ENCODE assay signal across 8 cellular contexts in the genomic region with DNA sequence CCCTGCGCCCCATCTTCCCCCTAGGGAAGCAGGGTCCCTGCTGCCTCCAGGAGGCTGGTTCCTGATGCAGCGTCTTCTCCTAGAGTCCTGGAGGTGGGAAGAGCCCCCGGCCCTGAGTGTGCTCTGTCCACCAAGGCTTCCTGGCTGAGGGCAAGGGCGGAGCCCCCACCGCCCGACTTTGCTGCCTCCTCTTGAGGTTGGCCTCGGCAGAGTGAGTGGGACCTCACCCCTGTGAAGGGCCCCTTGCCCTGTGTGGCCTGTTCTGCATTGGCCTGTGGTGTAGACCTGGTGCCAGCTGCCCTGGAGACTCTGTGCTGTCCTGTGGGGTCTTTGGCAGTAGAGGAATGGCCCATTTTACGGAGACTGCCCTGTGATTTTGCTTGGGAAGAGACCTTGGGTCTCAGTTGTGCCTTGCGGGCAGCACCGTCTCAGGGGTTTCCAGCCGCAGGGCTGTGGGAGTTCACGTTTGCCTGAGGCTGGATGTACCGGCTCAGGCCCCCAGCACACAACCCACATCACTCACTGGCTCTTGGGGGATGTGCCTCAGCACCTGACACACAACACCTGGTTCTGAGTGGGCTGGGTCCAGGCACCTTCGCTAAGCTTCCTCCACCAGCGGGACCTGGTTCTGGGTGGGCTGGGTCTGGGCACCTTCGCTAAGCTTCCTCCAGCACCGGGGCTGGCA.
A peak's percentile ranks its signal among the peaks of the same experiment; 100 is the strongest.
DNase-seq lines count a peak whose midpoint lies in the region; ATAC-seq, FAIRE-seq and TF ChIP-seq lines count a peak whose summit lies in the region.
"Had no signal": no experiment of that assay in that cellular context is flagged by ENCODE, and none has a peak within 500 bp of the region (broad histone marks: within the 10 kb centered on the region; RNA-seq: fewer than 3 reads in every experiment).

No MANE protein-coding gene starts in this region.

- H3K4me1 Mint-ChIP-seq in T-helper 2 cell treated with Interferon-gamma antibody and Interleukin-4, amounts not matched to agents 5 μg/mL and 100 μg/mL, for 36 hours (ENCODE audit: low read depth) = peaks cover 27% of the 10 kb centered on the region

- 65 to 96% methylated on average over 9 to 10 of the region's 17 CpGs for WGBS in esophagus squamous epithelium, 2 donors

- H3K4me3 Mint-ChIP-seq in T-helper 2 cell treated with Interferon-gamma antibody and Interleukin-4, amounts not matched to agents 5 μg/mL and 100 μg/mL, for 36 hours = peak overlapping the region; percentile 78

- peak; percentile 21 for FAIRE-seq in GM18507 (lab: Jason Lieb, UNC)

- H3K27me3 Mint-ChIP-seq in T-helper 2 cell treated with Interferon-gamma antibody and Interleukin-4, amounts not matched to agents 5 μg/mL and 100 μg/mL, for 36 hours (ENCODE audit: low read depth) = no peaks in the 10 kb centered on the region

- intact Hi-C loops in esophagus squamous epithelium (cut with DNase I) = no loop called here
- intact Hi-C loops in posterior vena cava (cut with DNase I) = loop anchor here (5.0 kb wide), 2 partner anchors 69 to 519 kb away; no protein-coding TSS in a partner anchor

- no peak for TF ChIP-seq CTCF in esophagus squamous epithelium (IDR thresholded peaks at IDR 0.05)

- H3K36me3 ChIP-seq in esophagus squamous epithelium = peaks cover 26 to 40% (median 32%) of the 10 kb centered on the region in 3 donors

- DNase-seq in GM18507 (ENCODE audit: extremely low spot score, insufficient read length, low read depth) (no peak), esophagus squamous epithelium (lab: John Stamatoyannopoulos, UW) (no peak), posterior vena cava (ENCODE audit: low spot score) (no peak), NCI-H510A (lab: John Stamatoyannopoulos, UW) (no peak)
- DNase-seq in T-helper 2 cell treated with Interferon-gamma antibody and Interleukin-4, amounts not matched to agents 5 μg/mL and 100 μg/mL, for 36 hours (ENCODE audit: low spot score) = no peak
- peak; percentile 50 for DNase-seq in stimulated activated naive CD8-positive, alpha-beta T cell treated with anti-CD3 and anti-CD28 coated beads, Interleukin-15, Interleukin-2, amounts not matched to agents 100 U/mL and 50 U/mL, for 24 hours
- DNase-seq: NCI-H1092 treated with DMSO at 0.1 percent for 48 hours had no signal

- H3K4me1 ChIP-seq in esophagus squamous epithelium = peaks cover 40 to 80% (median 41%) of the 10 kb centered on the region in 3 donors

- H3K9me3 Mint-ChIP-seq in T-helper 2 cell treated with Interferon-gamma antibody and Interleukin-4, amounts not matched to agents 5 μg/mL and 100 μg/mL, for 36 hours = no peaks in the 10 kb centered on the region

- no peak for ATAC-seq in stimulated activated naive CD8-positive, alpha-beta T cell treated with anti-CD3 and anti-CD28 coated beads, Interleukin-15, Interleukin-2, amounts not matched to agents 100 U/mL and 50 U/mL, for 24 hours
- ATAC-seq in GM21360 (IDR thresholded peaks at IDR 0.05; ENCODE audit: unreplicated experiment) = no peak

- H3K9me3 ChIP-seq in esophagus squamous epithelium = no peaks in the 10 kb centered on the region

- no peaks in the 10 kb centered on the region for H3K27me3 ChIP-seq in esophagus squamous epithelium

- H3K27ac ChIP-seq in esophagus squamous epithelium = peak overlapping the region; percentile 72 to 89 (median 83)

- peak overlapping the region in 2 of 4 donors; percentile 38 to 52 for H3K4me3 ChIP-seq in esophagus squamous epithelium

- H3K27ac Mint-ChIP-seq in T-helper 2 cell treated with Interferon-gamma antibody and Interleukin-4, amounts not matched to agents 5 μg/mL and 100 μg/mL, for 36 hours = peak overlapping the region; percentile 96

- peaks cover 20% of the 10 kb centered on the region for H3K36me3 Mint-ChIP-seq in T-helper 2 cell treated with Interferon-gamma antibody and Interleukin-4, amounts not matched to agents 5 μg/mL and 100 μg/mL, for 36 hours (ENCODE audit: low read depth)

- no peak for TF ChIP-seq POLR2A in esophagus squamous epithelium (IDR thresholded peaks at IDR 0.05)
